ENCODE assay signal across 1 cellular context in the genomic region with DNA sequence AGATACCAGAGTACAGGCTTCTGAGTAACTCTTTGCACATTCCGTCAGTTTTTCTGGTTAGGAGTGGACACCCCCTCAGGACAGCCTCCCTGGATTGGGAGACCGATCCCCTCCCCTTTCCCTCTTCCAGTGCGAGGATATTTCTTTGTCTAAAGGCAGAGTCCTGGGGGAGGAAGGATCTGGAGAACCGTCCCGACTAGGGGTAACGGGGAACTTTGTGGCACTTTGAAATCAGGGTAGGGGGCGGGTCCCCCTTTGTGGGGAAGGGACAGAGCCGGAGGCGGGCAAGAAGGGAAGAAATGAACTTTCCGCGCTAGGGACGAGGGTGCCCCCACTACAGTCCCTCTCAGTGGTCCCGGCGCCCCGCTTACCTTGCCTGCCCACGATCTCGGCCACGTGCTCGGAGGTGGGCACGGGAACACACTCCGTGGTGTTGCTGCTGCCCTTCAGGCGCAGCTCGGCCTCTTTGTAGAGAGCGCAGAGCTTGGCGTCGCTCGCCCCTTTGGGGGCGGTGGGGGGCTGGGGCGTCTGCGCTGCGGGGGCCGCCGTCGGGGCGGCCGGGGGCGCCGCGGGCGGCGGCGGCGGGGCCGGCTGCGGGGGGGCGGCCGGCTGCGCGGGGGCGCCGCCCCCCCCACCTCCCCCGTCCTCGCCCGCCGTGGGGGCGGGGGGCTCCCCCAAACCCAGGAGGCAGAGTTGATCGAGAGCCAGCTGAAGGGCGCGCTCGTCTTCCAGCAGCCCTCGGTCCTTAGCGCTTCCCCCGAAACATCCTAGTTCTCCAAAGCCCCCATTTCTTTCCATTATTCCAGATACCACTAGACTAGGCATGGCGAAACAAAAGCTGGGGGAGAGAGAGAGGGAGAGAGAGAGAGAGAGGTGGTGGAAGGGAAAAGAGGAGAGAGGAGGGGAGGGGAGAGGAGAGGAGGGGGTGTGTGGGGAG.
TF ChIP-seq lines count a peak whose summit lies in the region.

No MANE protein-coding gene starts in this region.

TF ChIP-seq in H1, 55 proteins besides CTCF, POLR2A, EP300 and RAD21:
- TF ChIP-seq TBP (IDR thresholded peaks at IDR 0.05; ENCODE audit: low read depth, low read length) (no peak), KDM1A (IDR thresholded peaks at IDR 0.05; ENCODE audit: borderline replicate concordance, low read length) (no peak), TCF12 (IDR thresholded peaks at IDR 0.05; ENCODE audit: low read depth, low read length) (no peak), TAF1 (IDR thresholded peaks at IDR 0.05; ENCODE audit: low read depth, low read length) (peak; percentile 9; the same call in 1 of the 2 replicates), CBX8 (IDR thresholded peaks at IDR 0.05; ENCODE audit: borderline replicate concordance, low read depth, low read length) (no peak), SIN3A (conservative IDR thresholded peaks at IDR 0.05 in 1 of 2, IDR thresholded peaks at IDR 0.05 in 1 of 2; ENCODE audit: low read depth in 1 of 2, low read length in 2 of 2) (peak in 1 of 2 experiments; percentile 56; a peak in 2 of 4 replicates), CHD2 (IDR thresholded peaks at IDR 0.05; ENCODE audit: low read length) (no peak), MAFK (IDR thresholded peaks at IDR 0.05; ENCODE audit: low read depth, low read length) (no peak), BRCA1 (IDR thresholded peaks at IDR 0.05; ENCODE audit: low read depth, low read length) (no peak), CTBP2 (IDR thresholded peaks at IDR 0.05; ENCODE audit: borderline replicate concordance, insufficient read depth, insufficient read length, low read length) (no peak), GTF2F1 (IDR thresholded peaks at IDR 0.05; ENCODE audit: borderline replicate concordance, low read depth, low read length) (no peak), RNF2 (IDR thresholded peaks at IDR 0.05; ENCODE audit: borderline replicate concordance, low read depth, low read length, missing control alignments, poor library complexity, severe bottlenecking) (no peak), RXRA (IDR thresholded peaks at IDR 0.05; ENCODE audit: insufficient read depth, low read depth, low read length) (no peak), CEBPB (IDR thresholded peaks at IDR 0.05; ENCODE audit: low read depth, low read length) (no peak), ZNF274 (IDR thresholded peaks at IDR 0.05; ENCODE audit: borderline replicate concordance, extremely low read depth, low read length) (no peak), ASH2L (IDR thresholded peaks at IDR 0.05; ENCODE audit: low read length) (peak; percentile 27), CBX5 (IDR thresholded peaks at IDR 0.05; ENCODE audit: low read depth, low read length) (no peak), SAP30 (IDR thresholded peaks at IDR 0.05; ENCODE audit: insufficient read depth, insufficient replicate concordance, low read length) (peak; percentile 88), SP1 (IDR thresholded peaks at IDR 0.05; ENCODE audit: low read depth, low read length) (0 out of 2 replicates have a peak, but pooled peaks have one; percentile 7), GABPA (IDR thresholded peaks at IDR 0.05; ENCODE audit: borderline replicate concordance, insufficient read depth, low read length) (no peak), SP2 (IDR thresholded peaks at IDR 0.05; ENCODE audit: low read length) (no peak), CHD1 (IDR thresholded peaks at IDR 0.05; ENCODE audit: low read depth, low read length) (no peak), PHF8 (conservative IDR thresholded peaks at IDR 0.05; ENCODE audit: low read depth, low read length) (0 out of 2 replicates have a peak, but pooled peaks have one; percentile 38), RBBP5 (IDR thresholded peaks at IDR 0.05; ENCODE audit: borderline replicate concordance, low read depth, low read length) (no peak), JUND (IDR thresholded peaks at IDR 0.05; ENCODE audit: low read length) (no peak), NANOG (IDR thresholded peaks at IDR 0.05; ENCODE audit: insufficient read depth, low read depth, low read length, poor library complexity, severe bottlenecking) (no peak), TAF7 (optimal IDR thresholded peaks at IDR 0.05; ENCODE audit: borderline replicate concordance, low read depth, low read length) (no peak), SIX5 (IDR thresholded peaks at IDR 0.05; ENCODE audit: low read depth, low read length) (no peak), SUZ12 (IDR thresholded peaks at IDR 0.05; ENCODE audit: low read length) (no peak), CREB1 (IDR thresholded peaks at IDR 0.05) (no peak), SIRT6 (IDR thresholded peaks at IDR 0.05; ENCODE audit: low read length) (no peak), JUN (IDR thresholded peaks at IDR 0.05; ENCODE audit: low read depth, low read length) (no peak), SP4 (IDR thresholded peaks at IDR 0.05; ENCODE audit: low read length) (no peak), EZH2 (IDR thresholded peaks at IDR 0.05; ENCODE audit: low read depth, low read length, severe bottlenecking) (no peak), RFX5 (IDR thresholded peaks at IDR 0.05; ENCODE audit: borderline replicate concordance, low read depth, low read length) (no peak), POLR2AphosphoS5 (IDR thresholded peaks at IDR 0.05; ENCODE audit: low read depth, low read length) (no peak), BACH1 (IDR thresholded peaks at IDR 0.05; ENCODE audit: low read length) (no peak), FOSL1 (IDR thresholded peaks at IDR 0.05; ENCODE audit: insufficient read depth, low read depth, low read length) (no peak), POU5F1 (IDR thresholded peaks at IDR 0.05; ENCODE audit: low read depth, low read length) (no peak), SRF (IDR thresholded peaks at IDR 0.05; ENCODE audit: low read depth, low read length) (no peak), NRF1 (IDR thresholded peaks at IDR 0.05; ENCODE audit: low read depth, low read length) (no peak), KDM5A (IDR thresholded peaks at IDR 0.05; ENCODE audit: low read length) (no peak), BCL11A (IDR thresholded peaks at IDR 0.05; ENCODE audit: low read depth in 2 of 2, low read length in 2 of 2) (no peak), YY1 (IDR thresholded peaks at IDR 0.05; ENCODE audit: low read depth, low read length) (no peak), TEAD4 (IDR thresholded peaks at IDR 0.05; ENCODE audit: low read depth, low read length) (no peak), HDAC6 (IDR thresholded peaks at IDR 0.05; ENCODE audit: low read depth, low read length) (no peak), KDM4A (IDR thresholded peaks at IDR 0.05; ENCODE audit: low read depth, low read length, severe bottlenecking) (peak; percentile 32), HDAC2 (IDR thresholded peaks at IDR 0.05; ENCODE audit: borderline replicate concordance in 1 of 2, low read depth in 2 of 2, low read length in 2 of 2) (peak in 1 of 2 experiments; percentile 69; a peak in 2 of 4 replicates), EGR1 (IDR thresholded peaks at IDR 0.05; ENCODE audit: borderline replicate concordance, low read depth, low read length) (no peak)
- TF ChIP-seq, protein P1, sequence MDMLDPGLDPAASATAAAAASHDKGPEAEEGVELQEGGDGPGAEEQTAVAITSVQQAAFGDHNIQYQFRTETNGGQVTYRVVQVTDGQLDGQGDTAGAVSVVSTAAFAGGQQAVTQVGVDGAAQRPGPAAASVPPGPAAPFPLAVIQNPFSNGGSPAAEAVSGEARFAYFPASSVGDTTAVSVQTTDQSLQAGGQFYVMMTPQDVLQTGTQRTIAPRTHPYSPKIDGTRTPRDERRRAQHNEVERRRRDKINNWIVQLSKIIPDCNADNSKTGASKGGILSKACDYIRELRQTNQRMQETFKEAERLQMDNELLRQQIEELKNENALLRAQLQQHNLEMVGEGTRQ (IDR thresholded peaks at IDR 0.05; ENCODE audit: low read length), result no peak
- TF ChIP-seq, protein P2, sequence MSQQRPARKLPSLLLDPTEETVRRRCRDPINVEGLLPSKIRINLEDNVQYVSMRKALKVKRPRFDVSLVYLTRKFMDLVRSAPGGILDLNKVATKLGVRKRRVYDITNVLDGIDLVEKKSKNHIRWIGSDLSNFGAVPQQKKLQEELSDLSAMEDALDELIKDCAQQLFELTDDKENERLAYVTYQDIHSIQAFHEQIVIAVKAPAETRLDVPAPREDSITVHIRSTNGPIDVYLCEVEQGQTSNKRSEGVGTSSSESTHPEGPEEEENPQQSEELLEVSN (IDR thresholded peaks at IDR 0.05), result 0 out of 2 replicates have a peak, but pooled peaks have one; percentile 14
- TF ChIP-seq, protein P3, sequence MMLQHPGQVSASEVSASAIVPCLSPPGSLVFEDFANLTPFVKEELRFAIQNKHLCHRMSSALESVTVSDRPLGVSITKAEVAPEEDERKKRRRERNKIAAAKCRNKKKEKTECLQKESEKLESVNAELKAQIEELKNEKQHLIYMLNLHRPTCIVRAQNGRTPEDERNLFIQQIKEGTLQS (IDR thresholded peaks at IDR 0.05; ENCODE audit: insufficient read depth, low read depth, low read length), result no peak
- TF ChIP-seq, protein P4, sequence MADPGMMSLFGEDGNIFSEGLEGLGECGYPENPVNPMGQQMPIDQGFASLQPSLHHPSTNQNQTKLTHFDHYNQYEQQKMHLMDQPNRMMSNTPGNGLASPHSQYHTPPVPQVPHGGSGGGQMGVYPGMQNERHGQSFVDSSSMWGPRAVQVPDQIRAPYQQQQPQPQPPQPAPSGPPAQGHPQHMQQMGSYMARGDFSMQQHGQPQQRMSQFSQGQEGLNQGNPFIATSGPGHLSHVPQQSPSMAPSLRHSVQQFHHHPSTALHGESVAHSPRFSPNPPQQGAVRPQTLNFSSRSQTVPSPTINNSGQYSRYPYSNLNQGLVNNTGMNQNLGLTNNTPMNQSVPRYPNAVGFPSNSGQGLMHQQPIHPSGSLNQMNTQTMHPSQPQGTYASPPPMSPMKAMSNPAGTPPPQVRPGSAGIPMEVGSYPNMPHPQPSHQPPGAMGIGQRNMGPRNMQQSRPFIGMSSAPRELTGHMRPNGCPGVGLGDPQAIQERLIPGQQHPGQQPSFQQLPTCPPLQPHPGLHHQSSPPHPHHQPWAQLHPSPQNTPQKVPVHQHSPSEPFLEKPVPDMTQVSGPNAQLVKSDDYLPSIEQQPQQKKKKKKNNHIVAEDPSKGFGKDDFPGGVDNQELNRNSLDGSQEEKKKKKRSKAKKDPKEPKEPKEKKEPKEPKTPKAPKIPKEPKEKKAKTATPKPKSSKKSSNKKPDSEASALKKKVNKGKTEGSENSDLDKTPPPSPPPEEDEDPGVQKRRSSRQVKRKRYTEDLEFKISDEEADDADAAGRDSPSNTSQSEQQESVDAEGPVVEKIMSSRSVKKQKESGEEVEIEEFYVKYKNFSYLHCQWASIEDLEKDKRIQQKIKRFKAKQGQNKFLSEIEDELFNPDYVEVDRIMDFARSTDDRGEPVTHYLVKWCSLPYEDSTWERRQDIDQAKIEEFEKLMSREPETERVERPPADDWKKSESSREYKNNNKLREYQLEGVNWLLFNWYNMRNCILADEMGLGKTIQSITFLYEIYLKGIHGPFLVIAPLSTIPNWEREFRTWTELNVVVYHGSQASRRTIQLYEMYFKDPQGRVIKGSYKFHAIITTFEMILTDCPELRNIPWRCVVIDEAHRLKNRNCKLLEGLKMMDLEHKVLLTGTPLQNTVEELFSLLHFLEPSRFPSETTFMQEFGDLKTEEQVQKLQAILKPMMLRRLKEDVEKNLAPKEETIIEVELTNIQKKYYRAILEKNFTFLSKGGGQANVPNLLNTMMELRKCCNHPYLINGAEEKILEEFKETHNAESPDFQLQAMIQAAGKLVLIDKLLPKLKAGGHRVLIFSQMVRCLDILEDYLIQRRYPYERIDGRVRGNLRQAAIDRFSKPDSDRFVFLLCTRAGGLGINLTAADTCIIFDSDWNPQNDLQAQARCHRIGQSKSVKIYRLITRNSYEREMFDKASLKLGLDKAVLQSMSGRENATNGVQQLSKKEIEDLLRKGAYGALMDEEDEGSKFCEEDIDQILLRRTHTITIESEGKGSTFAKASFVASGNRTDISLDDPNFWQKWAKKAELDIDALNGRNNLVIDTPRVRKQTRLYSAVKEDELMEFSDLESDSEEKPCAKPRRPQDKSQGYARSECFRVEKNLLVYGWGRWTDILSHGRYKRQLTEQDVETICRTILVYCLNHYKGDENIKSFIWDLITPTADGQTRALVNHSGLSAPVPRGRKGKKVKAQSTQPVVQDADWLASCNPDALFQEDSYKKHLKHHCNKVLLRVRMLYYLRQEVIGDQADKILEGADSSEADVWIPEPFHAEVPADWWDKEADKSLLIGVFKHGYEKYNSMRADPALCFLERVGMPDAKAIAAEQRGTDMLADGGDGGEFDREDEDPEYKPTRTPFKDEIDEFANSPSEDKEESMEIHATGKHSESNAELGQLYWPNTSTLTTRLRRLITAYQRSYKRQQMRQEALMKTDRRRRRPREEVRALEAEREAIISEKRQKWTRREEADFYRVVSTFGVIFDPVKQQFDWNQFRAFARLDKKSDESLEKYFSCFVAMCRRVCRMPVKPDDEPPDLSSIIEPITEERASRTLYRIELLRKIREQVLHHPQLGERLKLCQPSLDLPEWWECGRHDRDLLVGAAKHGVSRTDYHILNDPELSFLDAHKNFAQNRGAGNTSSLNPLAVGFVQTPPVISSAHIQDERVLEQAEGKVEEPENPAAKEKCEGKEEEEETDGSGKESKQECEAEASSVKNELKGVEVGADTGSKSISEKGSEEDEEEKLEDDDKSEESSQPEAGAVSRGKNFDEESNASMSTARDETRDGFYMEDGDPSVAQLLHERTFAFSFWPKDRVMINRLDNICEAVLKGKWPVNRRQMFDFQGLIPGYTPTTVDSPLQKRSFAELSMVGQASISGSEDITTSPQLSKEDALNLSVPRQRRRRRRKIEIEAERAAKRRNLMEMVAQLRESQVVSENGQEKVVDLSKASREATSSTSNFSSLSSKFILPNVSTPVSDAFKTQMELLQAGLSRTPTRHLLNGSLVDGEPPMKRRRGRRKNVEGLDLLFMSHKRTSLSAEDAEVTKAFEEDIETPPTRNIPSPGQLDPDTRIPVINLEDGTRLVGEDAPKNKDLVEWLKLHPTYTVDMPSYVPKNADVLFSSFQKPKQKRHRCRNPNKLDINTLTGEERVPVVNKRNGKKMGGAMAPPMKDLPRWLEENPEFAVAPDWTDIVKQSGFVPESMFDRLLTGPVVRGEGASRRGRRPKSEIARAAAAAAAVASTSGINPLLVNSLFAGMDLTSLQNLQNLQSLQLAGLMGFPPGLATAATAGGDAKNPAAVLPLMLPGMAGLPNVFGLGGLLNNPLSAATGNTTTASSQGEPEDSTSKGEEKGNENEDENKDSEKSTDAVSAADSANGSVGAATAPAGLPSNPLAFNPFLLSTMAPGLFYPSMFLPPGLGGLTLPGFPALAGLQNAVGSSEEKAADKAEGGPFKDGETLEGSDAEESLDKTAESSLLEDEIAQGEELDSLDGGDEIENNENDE (IDR thresholded peaks at IDR 0.05; ENCODE audit: insufficient replicate concordance, low read length), result no peak
- TF ChIP-seq, protein P5, sequence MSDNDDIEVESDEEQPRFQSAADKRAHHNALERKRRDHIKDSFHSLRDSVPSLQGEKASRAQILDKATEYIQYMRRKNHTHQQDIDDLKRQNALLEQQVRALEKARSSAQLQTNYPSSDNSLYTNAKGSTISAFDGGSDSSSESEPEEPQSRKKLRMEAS (IDR thresholded peaks at IDR 0.05), result peak; percentile 92
- TF ChIP-seq, protein P6, sequence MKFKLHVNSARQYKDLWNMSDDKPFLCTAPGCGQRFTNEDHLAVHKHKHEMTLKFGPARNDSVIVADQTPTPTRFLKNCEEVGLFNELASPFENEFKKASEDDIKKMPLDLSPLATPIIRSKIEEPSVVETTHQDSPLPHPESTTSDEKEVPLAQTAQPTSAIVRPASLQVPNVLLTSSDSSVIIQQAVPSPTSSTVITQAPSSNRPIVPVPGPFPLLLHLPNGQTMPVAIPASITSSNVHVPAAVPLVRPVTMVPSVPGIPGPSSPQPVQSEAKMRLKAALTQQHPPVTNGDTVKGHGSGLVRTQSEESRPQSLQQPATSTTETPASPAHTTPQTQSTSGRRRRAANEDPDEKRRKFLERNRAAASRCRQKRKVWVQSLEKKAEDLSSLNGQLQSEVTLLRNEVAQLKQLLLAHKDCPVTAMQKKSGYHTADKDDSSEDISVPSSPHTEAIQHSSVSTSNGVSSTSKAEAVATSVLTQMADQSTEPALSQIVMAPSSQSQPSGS (IDR thresholded peaks at IDR 0.05; ENCODE audit: low read length), result no peak
